ENCODE assay signal across 19 cellular contexts in the genomic region with DNA sequence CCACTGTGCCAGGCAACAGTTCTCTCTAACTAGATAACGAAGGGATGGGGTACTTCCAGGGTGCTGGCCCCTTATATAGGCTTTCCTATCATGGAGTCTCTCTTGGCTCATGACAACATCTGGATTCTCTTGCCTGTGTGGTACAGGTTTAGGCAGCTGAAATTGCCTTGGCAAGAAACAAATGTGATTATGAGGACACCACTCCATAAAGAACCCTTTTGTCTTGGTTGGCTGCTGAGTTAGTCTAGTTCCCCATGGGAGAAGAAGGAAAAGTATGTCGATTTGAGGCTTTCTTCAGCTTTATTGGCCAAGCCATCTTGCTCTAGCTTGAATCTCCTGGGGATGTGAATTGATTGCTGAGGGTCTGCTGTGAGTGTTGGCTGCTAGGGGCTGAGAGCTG.
DNase-seq lines count a peak whose midpoint lies in the region; ATAC-seq, FAIRE-seq and TF ChIP-seq lines count a peak whose summit lies in the region.
"Had no signal": no experiment of that assay in that cellular context is flagged by ENCODE, and none has a peak within 500 bp of the region (broad histone marks: within the 10 kb centered on the region; RNA-seq: fewer than 3 reads in every experiment).

No MANE protein-coding gene starts in this region.

- H4K20me1 ChIP-seq in SK-N-SH (ENCODE audit: insufficient read depth) = no peaks in the 10 kb centered on the region
- H4K20me1 ChIP-seq: BLaER1 treated with 17β-estradiol and CSF1 and Interleukin-3, amounts not matched to agents 10 nM and 100 nM had no signal

- WGBS in SK-N-SH (ENCODE audit: low lambda C conversion rate) = 72% methylated on average over 2 of the region's 2 CpGs

- peaks cover 9% of the 10 kb centered on the region for H3K4me1 Mint-ChIP-seq in activated T-helper 17 cell treated with anti-CD3 and anti-CD28 coated beads, Interleukin-2, amount 50 U/mL, for 72 hours
- peaks cover 15% of the 10 kb centered on the region for H3K4me1 Mint-ChIP-seq in neural crest cell
- H3K4me1 Mint-ChIP-seq: B cell had no signal

- no peaks in the 10 kb centered on the region for H3K36me3 Mint-ChIP-seq in activated T-helper 17 cell treated with anti-CD3 and anti-CD28 coated beads, Interleukin-2, amount 50 U/mL, for 72 hours (ENCODE audit: low read depth)
- no peaks in the 10 kb centered on the region for H3K36me3 Mint-ChIP-seq in neural crest cell (ENCODE audit: low read depth)

- TF ChIP-seq CTCF in D721Med (IDR thresholded peaks at IDR 0.05; ENCODE audit: insufficient read depth, missing control alignments) (no peak), neural crest cell (conservative IDR thresholded peaks at IDR 0.05) (no peak), SK-N-SH (IDR thresholded peaks at IDR 0.05) (no peak)

- no peak for TF ChIP-seq RAD21 in SK-N-SH (IDR thresholded peaks at IDR 0.05; ENCODE audit: low read length)

- H3K9me3 Mint-ChIP-seq in activated T-helper 17 cell treated with anti-CD3 and anti-CD28 coated beads, Interleukin-2, amount 50 U/mL, for 72 hours = no peaks in the 10 kb centered on the region
- peaks cover 2% of the 10 kb centered on the region for H3K9me3 Mint-ChIP-seq in neural crest cell
- H3K9me3 Mint-ChIP-seq: CD4-positive, alpha-beta T cell; GM23338 had no signal

- no peaks in the 10 kb centered on the region for H3K27me3 ChIP-seq in SK-N-SH (ENCODE audit: insufficient read depth)
- H3K27me3 ChIP-seq: BLaER1 treated with 17β-estradiol and CSF1 and Interleukin-3, amounts not matched to agents 10 nM and 100 nM had no signal

- no peak overlapping the region for H2AFZ ChIP-seq in SK-N-SH (ENCODE audit: low read depth)

- no peak overlapping the region for H3K4me2 ChIP-seq in SK-N-SH
- H3K4me2 ChIP-seq: A549; BLaER1 treated with 17β-estradiol and CSF1 and Interleukin-3, amounts not matched to agents 10 nM and 100 nM; GM23338 had no signal

- POLR2A ChIA-PET in SK-N-SH (lab: Yijun Ruan, JAX) = no interaction called here

- H3F3A ChIP-seq in SK-N-SH (replicated peaks; ENCODE audit: insufficient read depth) = no peaks in the 10 kb centered on the region

- no peaks in the 10 kb centered on the region for H3K9me2 ChIP-seq in SK-N-SH

- peak; percentile 53 for FAIRE-seq in D721Med (lab: Jason Lieb, UNC)
- FAIRE-seq: A549, H54 had no signal

- H3K4me1 ChIP-seq in SK-N-SH (ENCODE audit: control insufficient read depth in 1 of 2, insufficient read depth in 2 of 2, low read depth in 1 of 2, low read length in 1 of 2) = peaks cover 9% of the 10 kb centered on the region in 2 experiments; a peak in 1 of 4 replicates

- no peak for ATAC-seq in activated T-helper 17 cell treated with anti-CD3 and anti-CD28 coated beads, Interleukin-2, amount 50 U/mL, for 72 hours (replicated peaks)
- ATAC-seq: A549, GM23338 had no signal

- H3K79me2 ChIP-seq in SK-N-SH (ENCODE audit: insufficient read depth) = no peaks in the 10 kb centered on the region

- no peak overlapping the region for H3K4me3 ChIP-seq in SK-N-SH (ENCODE audit: low read depth in 2 of 2, low read length in 1 of 2)
- H3K4me3 ChIP-seq: A549; BLaER1 treated with 17β-estradiol and CSF1 and Interleukin-3, amounts not matched to agents 10 nM and 100 nM; GM23338 had no signal

- H3K9me3 ChIP-seq in SK-N-SH = no peaks in the 10 kb centered on the region

- no peak for TF ChIP-seq EP300 in SK-N-SH (IDR thresholded peaks at IDR 0.05; ENCODE audit: borderline replicate concordance in 1 of 2, low read depth in 1 of 2, low read length in 1 of 2)

- no peaks in the 10 kb centered on the region for H3K36me3 ChIP-seq in SK-N-SH (replicated peaks in 1 of 2; ENCODE audit: control insufficient read depth in 1 of 2, insufficient read depth in 2 of 2, low read length in 1 of 2)
- H3K36me3 ChIP-seq: BLaER1 treated with 17β-estradiol and CSF1 and Interleukin-3, amounts not matched to agents 10 nM and 100 nM had no signal

- no peak overlapping the region for H3K27ac ChIP-seq in SK-N-SH (ENCODE audit: low read depth in 2 of 2, low read length in 1 of 2)
- H3K27ac ChIP-seq: 22Rv1; A549; BLaER1 treated with 17β-estradiol and CSF1 and Interleukin-3, amounts not matched to agents 10 nM and 100 nM; HL-60 had no signal

- DNase-seq in NCI-H1417 (lab: John Stamatoyannopoulos, UW) (peak in 2 of 3 experiments; percentile 41 to 58), NCI-H1417 treated with DMSO at 0.1 percent for 48 hours (lab: John Stamatoyannopoulos, UW) (no peak), D721Med (ENCODE audit: insufficient read length, low spot score) (no peak), neural crest cell (ENCODE audit: low read depth, low spot score) (no peak), NCI-H1092 treated with DMSO at 0.1 percent for 48 hours (lab: John Stamatoyannopoulos, UW) (no peak), C1 segment of cervical spinal cord (lab: John Stamatoyannopoulos, UW) (no peak), SK-N-SH (no peak)
- DNase-seq: CD4-positive, alpha-beta T cell; DMS79 treated with DMSO at 0.1 percent for 48 hours; GF-D8; HCEC 1CT had no signal

- CTCF ChIA-PET in SK-N-SH (lab: Yijun Ruan, JAX) = interaction anchor here (1.2 to 1.9 kb wide), 2 partner anchors 9 to 21 kb away, joined by 3 to 9 read pairs; no protein-coding TSS in a partner anchor

- peaks cover 5% of the 10 kb centered on the region for H3K27me3 Mint-ChIP-seq in activated T-helper 17 cell treated with anti-CD3 and anti-CD28 coated beads, Interleukin-2, amount 50 U/mL, for 72 hours
- H3K27me3 Mint-ChIP-seq in neural crest cell (ENCODE audit: low read depth) = no peaks in the 10 kb centered on the region
- H3K27me3 Mint-ChIP-seq: CD4-positive, alpha-beta T cell had no signal

- peak overlapping the region; percentile 6 for H3K27ac Mint-ChIP-seq in activated T-helper 17 cell treated with anti-CD3 and anti-CD28 coated beads, Interleukin-2, amount 50 U/mL, for 72 hours
- peak overlapping the region; percentile 15 for H3K27ac Mint-ChIP-seq in neural crest cell (ENCODE audit: unreplicated experiment)
- H3K27ac Mint-ChIP-seq: B cell; CD4-positive, alpha-beta T cell; GM23338 had no signal

- H3K9ac ChIP-seq in SK-N-SH = no peak overlapping the region
- H3K9ac ChIP-seq: BLaER1 treated with 17β-estradiol and CSF1 and Interleukin-3, amounts not matched to agents 10 nM and 100 nM had no signal

- H3K4me3 Mint-ChIP-seq in activated T-helper 17 cell treated with anti-CD3 and anti-CD28 coated beads, Interleukin-2, amount 50 U/mL, for 72 hours = no peak overlapping the region
- no peak overlapping the region for H3K4me3 Mint-ChIP-seq in neural crest cell
- H3K4me3 Mint-ChIP-seq: B cell; CD4-positive, alpha-beta T cell; GM23338 had no signal

TF ChIP-seq in SK-N-SH, 30 proteins besides CTCF, POLR2A, EP300 and RAD21:
- no peak for TF ChIP-seq ELF1 (IDR thresholded peaks at IDR 0.05)
- no peak for TF ChIP-seq EZH2phosphoT487 (IDR thresholded peaks at IDR 0.05; ENCODE audit: borderline replicate concordance, low read depth)
- no peak for TF ChIP-seq TEAD4 (IDR thresholded peaks at IDR 0.05; ENCODE audit: borderline replicate concordance, insufficient read depth)
- TF ChIP-seq, protein P1, sequence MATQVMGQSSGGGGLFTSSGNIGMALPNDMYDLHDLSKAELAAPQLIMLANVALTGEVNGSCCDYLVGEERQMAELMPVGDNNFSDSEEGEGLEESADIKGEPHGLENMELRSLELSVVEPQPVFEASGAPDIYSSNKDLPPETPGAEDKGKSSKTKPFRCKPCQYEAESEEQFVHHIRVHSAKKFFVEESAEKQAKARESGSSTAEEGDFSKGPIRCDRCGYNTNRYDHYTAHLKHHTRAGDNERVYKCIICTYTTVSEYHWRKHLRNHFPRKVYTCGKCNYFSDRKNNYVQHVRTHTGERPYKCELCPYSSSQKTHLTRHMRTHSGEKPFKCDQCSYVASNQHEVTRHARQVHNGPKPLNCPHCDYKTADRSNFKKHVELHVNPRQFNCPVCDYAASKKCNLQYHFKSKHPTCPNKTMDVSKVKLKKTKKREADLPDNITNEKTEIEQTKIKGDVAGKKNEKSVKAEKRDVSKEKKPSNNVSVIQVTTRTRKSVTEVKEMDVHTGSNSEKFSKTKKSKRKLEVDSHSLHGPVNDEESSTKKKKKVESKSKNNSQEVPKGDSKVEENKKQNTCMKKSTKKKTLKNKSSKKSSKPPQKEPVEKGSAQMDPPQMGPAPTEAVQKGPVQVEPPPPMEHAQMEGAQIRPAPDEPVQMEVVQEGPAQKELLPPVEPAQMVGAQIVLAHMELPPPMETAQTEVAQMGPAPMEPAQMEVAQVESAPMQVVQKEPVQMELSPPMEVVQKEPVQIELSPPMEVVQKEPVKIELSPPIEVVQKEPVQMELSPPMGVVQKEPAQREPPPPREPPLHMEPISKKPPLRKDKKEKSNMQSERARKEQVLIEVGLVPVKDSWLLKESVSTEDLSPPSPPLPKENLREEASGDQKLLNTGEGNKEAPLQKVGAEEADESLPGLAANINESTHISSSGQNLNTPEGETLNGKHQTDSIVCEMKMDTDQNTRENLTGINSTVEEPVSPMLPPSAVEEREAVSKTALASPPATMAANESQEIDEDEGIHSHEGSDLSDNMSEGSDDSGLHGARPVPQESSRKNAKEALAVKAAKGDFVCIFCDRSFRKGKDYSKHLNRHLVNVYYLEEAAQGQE (IDR thresholded peaks at IDR 0.05; ENCODE audit: low read depth, low read length) = no peak

Comparison
In these comparisons a context has a peak if more than half of its experiments do, and no peak if none do; other contexts are left out.
1. DNase-seq: peak in NCI-H1417 (2 of 3); none in NCI-H1417 treated with DMSO at 0.1 percent for 48 hours (single experiment), D721Med (single experiment), neural crest cell (single experiment), NCI-H1092 treated with DMSO at 0.1 percent for 48 hours (single experiment), C1 segment of cervical spinal cord (0 of 14) and SK-N-SH (single experiment).